Comparison of ENCODE assay signal across 24 cellular contexts in the genomic region with DNA sequence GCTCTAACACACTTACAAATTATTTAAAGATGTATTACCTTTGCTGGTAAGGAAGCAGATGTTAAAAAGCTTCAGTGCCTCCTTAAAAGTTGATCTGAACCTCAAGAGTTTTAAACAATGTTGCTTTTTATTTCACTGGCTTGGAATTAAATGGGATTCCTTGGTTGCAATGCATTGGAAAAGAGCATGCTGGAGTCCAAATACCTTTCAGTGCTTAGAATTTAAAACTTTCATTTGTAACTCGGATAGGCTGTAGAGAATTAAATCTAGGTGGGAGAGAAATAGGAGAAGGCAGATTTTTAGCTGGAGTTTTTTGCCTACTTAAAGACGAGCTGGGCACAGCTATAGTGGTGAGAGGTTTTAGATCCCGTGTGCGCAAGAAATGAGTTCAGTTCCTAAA.
DNase-seq lines count a peak whose midpoint lies in the region; ATAC-seq and TF ChIP-seq lines count a peak whose summit lies in the region.
"Had no signal": no experiment of that assay in that cellular context is flagged by ENCODE, and none has a peak within 500 bp of the region (broad histone marks: within the 10 kb centered on the region; RNA-seq: fewer than 3 reads in every experiment).

No MANE protein-coding gene starts in this region.

- peak overlapping the region; percentile 32; the same call in 1 of the 2 replicates for H3K4me2 ChIP-seq in OCI-LY7 (ENCODE audit: low read length)
- H3K4me2 ChIP-seq in neural progenitor cell, result peak overlapping the region; percentile 36
- H3K4me2 ChIP-seq: BLaER1 treated with 17β-estradiol and CSF1 and Interleukin-3, amounts not matched to agents 10 nM and 100 nM had no signal

- H3K36me3 ChIP-seq in OCI-LY7 (ENCODE audit: insufficient read depth, low read length) (no peaks in the 10 kb centered on the region), neural progenitor cell (no peaks in the 10 kb centered on the region)
- H3K36me3 ChIP-seq: BLaER1 treated with 17β-estradiol and CSF1 and Interleukin-3, amounts not matched to agents 10 nM and 100 nM; breast epithelium; MG63 had no signal

- no peaks in the 10 kb centered on the region for H3K9me3 Mint-ChIP-seq in neural progenitor cell
- H3K9me3 Mint-ChIP-seq in activated CD8-positive, alpha-beta T cell treated with anti-CD3 and anti-CD28 coated beads for 36 hours, result peaks cover 2% of the 10 kb centered on the region
- H3K9me3 Mint-ChIP-seq: activated T-cell treated with anti-CD3 and anti-CD28 coated beads, Interleukin-2, amount 50 U/mL, for 4 hours; T-helper 2 cell treated with Interferon-gamma antibody and Interleukin-4, amounts not matched to agents 5 μg/mL and 100 μg/mL, for 36 hours had no signal

- H3K4me3 ChIP-seq in AG10803 (ENCODE audit: low read length) (no peak overlapping the region), OCI-LY7 (ENCODE audit: low read depth, low read length, poor library complexity, severe bottlenecking) (no peak overlapping the region), neural progenitor cell (no peak overlapping the region)
- H3K4me3 ChIP-seq: BLaER1 treated with 17β-estradiol and CSF1 and Interleukin-3, amounts not matched to agents 10 nM and 100 nM; breast epithelium; MG63 had no signal

- intact Hi-C loops in OCI-LY7 (cut with micrococcal nuclease; ENCODE audit: unreplicated experiment) (no loop called here), head of caudate nucleus (cut with DNase I) (no loop called here)
- intact Hi-C loops in activated CD8-positive, alpha-beta T cell treated with anti-CD3 and anti-CD28 coated beads for 36 hours (cut with micrococcal nuclease), result no loop called here

- POLR2A ChIA-PET in OCI-LY7 (lab: Charles Lee), result interaction anchor here (1.1 to 7.3 kb wide), 5 partner anchors 10 to 65 kb away, joined by 3 to 109 read pairs (median 5); no protein-coding TSS in a partner anchor
- POLR2A ChIA-PET in activated CD8-positive, alpha-beta T cell treated with anti-CD3 and anti-CD28 coated beads for 36 hours (lab: Charles Lee), result no interaction called here

- no peaks in the 10 kb centered on the region for H3K79me2 ChIP-seq in OCI-LY7 (ENCODE audit: insufficient read depth, low read depth, low read length)
- H3K79me2 ChIP-seq in neural progenitor cell (ENCODE audit: low read depth), result no peaks in the 10 kb centered on the region

- no peaks in the 10 kb centered on the region for H3K9me2 ChIP-seq in OCI-LY7 (ENCODE audit: insufficient read depth, low read length)

- H3K9ac ChIP-seq in neural progenitor cell, result no peak overlapping the region
- H3K9ac ChIP-seq: BLaER1 treated with 17β-estradiol and CSF1 and Interleukin-3, amounts not matched to agents 10 nM and 100 nM had no signal

- H4K20me1 ChIP-seq in OCI-LY7 (ENCODE audit: insufficient read depth, low read length) (no peaks in the 10 kb centered on the region), neural progenitor cell (ENCODE audit: low read depth) (no peaks in the 10 kb centered on the region)
- H4K20me1 ChIP-seq: BLaER1 treated with 17β-estradiol and CSF1 and Interleukin-3, amounts not matched to agents 10 nM and 100 nM had no signal

- no peak for ATAC-seq in activated CD8-positive, alpha-beta T cell treated with anti-CD3 and anti-CD28 coated beads for 36 hours
- ATAC-seq: activated T-cell treated with anti-CD3 and anti-CD28 coated beads, Interleukin-2, amount 50 U/mL, for 4 hours; HCT116 had no signal

- H3F3A ChIP-seq in neural progenitor cell (ENCODE audit: low read depth), result no peaks in the 10 kb centered on the region

- H3K27me3 ChIP-seq in neural progenitor cell, result no peaks in the 10 kb centered on the region
- H3K27me3 ChIP-seq: BLaER1 treated with 17β-estradiol and CSF1 and Interleukin-3, amounts not matched to agents 10 nM and 100 nM; breast epithelium; MG63 had no signal

- H3K27ac Mint-ChIP-seq in neural progenitor cell, result peak overlapping the region; percentile 44
- no peak overlapping the region for H3K27ac Mint-ChIP-seq in activated CD8-positive, alpha-beta T cell treated with anti-CD3 and anti-CD28 coated beads for 36 hours
- H3K27ac Mint-ChIP-seq: stimulated activated naive CD8-positive, alpha-beta T cell treated with anti-CD3 and anti-CD28 coated beads, Interleukin-15, Interleukin-2, amounts not matched to agents 100 ng/mL and 50 ng/mL, for 24 hours; T-helper 2 cell treated with Interferon-gamma antibody and Interleukin-4, amounts not matched to agents 5 μg/mL and 100 μg/mL, for 36 hours had no signal

- H3K4me1 ChIP-seq in OCI-LY7 (ENCODE audit: insufficient read depth, low read length, poor library complexity, severe bottlenecking), result peaks cover 26% of the 10 kb centered on the region
- peaks cover 21% of the 10 kb centered on the region for H3K4me1 ChIP-seq in neural progenitor cell
- H3K4me1 ChIP-seq: breast epithelium had no signal

- H2AFZ ChIP-seq in OCI-LY7 (ENCODE audit: low read length) (peak overlapping the region; percentile 85), neural progenitor cell (replicated peaks) (no peak overlapping the region)

- TF ChIP-seq CTCF in AG10803 (conservative IDR thresholded peaks at IDR 0.05; ENCODE audit: low read length) (no peak), OCI-LY7 (conservative IDR thresholded peaks at IDR 0.05; ENCODE audit: low read length) (no peak), neural progenitor cell (IDR thresholded peaks at IDR 0.05) (no peak)
- TF ChIP-seq CTCF in activated CD8-positive, alpha-beta T cell treated with anti-CD3 and anti-CD28 coated beads for 36 hours (IDR thresholded peaks at IDR 0.05), result no peak

- peak; percentile 12 for DNase-seq in AG10803 (ENCODE audit: low read depth)
- no peak for DNase-seq in OCI-LY7 (ENCODE audit: low spot score)
- DNase-seq in fibroblast of peridontal ligament (ENCODE audit: extremely low read depth), result peak; percentile 47
- DNase-seq in neural progenitor cell (ENCODE audit: low spot score), result no peak
- no peak for DNase-seq in RPMI8226
- DNase-seq in activated CD8-positive, alpha-beta T cell treated with anti-CD3 and anti-CD28 coated beads for 36 hours, result no peak
- no peak for DNase-seq in head of caudate nucleus
- DNase-seq: activated CD4-positive, alpha-beta T cell treated with anti-CD3 and anti-CD28 coated beads for 48 hours; activated T-cell treated with anti-CD3 and anti-CD28 coated beads, Interleukin-2, amount 50 U/mL, for 4 hours; COR-L47; effector CD8-positive, alpha-beta T cell; mesendoderm; MG63; NCI-H1930; NCI-H345; NCI-H774; small intestine had no signal

- no peaks in the 10 kb centered on the region for H3K9me3 ChIP-seq in OCI-LY7 (ENCODE audit: low read length)
- no peaks in the 10 kb centered on the region for H3K9me3 ChIP-seq in neural progenitor cell (ENCODE audit: low read depth)
- H3K9me3 ChIP-seq: BLaER1 treated with 17β-estradiol and CSF1 and Interleukin-3, amounts not matched to agents 10 nM and 100 nM; breast epithelium; MG63 had no signal

- CTCF ChIA-PET in OCI-LY7 (lab: Charles Lee; ENCODE audit: unreplicated experiment), result no interaction called here
- CTCF ChIA-PET in activated CD8-positive, alpha-beta T cell treated with anti-CD3 and anti-CD28 coated beads for 36 hours (lab: Charles Lee), result no interaction called here

- no peaks in the 10 kb centered on the region for H3K36me3 Mint-ChIP-seq in neural progenitor cell
- no peaks in the 10 kb centered on the region for H3K36me3 Mint-ChIP-seq in activated CD8-positive, alpha-beta T cell treated with anti-CD3 and anti-CD28 coated beads for 36 hours (ENCODE audit: low read depth)

- BruUV-seq in OCI-LY7 (replicated peaks; lab: Mats Ljungman, UMichigan), result no TSS peak

- peaks cover 30% of the 10 kb centered on the region for H3K4me1 Mint-ChIP-seq in neural progenitor cell
- H3K4me1 Mint-ChIP-seq in activated CD8-positive, alpha-beta T cell treated with anti-CD3 and anti-CD28 coated beads for 36 hours (ENCODE audit: low read depth), result no peaks in the 10 kb centered on the region

- H3K27ac ChIP-seq in OCI-LY7 (ENCODE audit: low read depth, low read length, poor library complexity, severe bottlenecking) (no peak overlapping the region), neural progenitor cell (no peak overlapping the region)
- H3K27ac ChIP-seq: BLaER1 treated with 17β-estradiol and CSF1 and Interleukin-3, amounts not matched to agents 10 nM and 100 nM; epithelial cell of prostate; VCaP had no signal

- peak overlapping the region; percentile 31 for H3K4me3 Mint-ChIP-seq in neural progenitor cell
- H3K4me3 Mint-ChIP-seq in activated CD8-positive, alpha-beta T cell treated with anti-CD3 and anti-CD28 coated beads for 36 hours, result no peak overlapping the region
- H3K4me3 Mint-ChIP-seq: activated T-cell treated with anti-CD3 and anti-CD28 coated beads, Interleukin-2, amount 50 U/mL, for 4 hours; stimulated activated naive CD8-positive, alpha-beta T cell treated with anti-CD3 and anti-CD28 coated beads, Interleukin-15, Interleukin-2, amounts not matched to agents 100 ng/mL and 50 ng/mL, for 24 hours; T-helper 2 cell treated with Interferon-gamma antibody and Interleukin-4, amounts not matched to agents 5 μg/mL and 100 μg/mL, for 36 hours had no signal

- no peaks in the 10 kb centered on the region for H3K27me3 Mint-ChIP-seq in neural progenitor cell (ENCODE audit: insufficient read depth, low read depth)
- H3K27me3 Mint-ChIP-seq in activated CD8-positive, alpha-beta T cell treated with anti-CD3 and anti-CD28 coated beads for 36 hours, result no peaks in the 10 kb centered on the region
- H3K27me3 Mint-ChIP-seq: stimulated activated naive CD8-positive, alpha-beta T cell treated with anti-CD3 and anti-CD28 coated beads, Interleukin-15, Interleukin-2, amounts not matched to agents 100 ng/mL and 50 ng/mL, for 24 hours had no signal

Comparison
In these comparisons a context has a peak if more than half of its experiments do, and no peak if none do; other contexts are left out.
1. DNase-seq: peak in AG10803 (single experiment) and fibroblast of peridontal ligament (single experiment); none in OCI-LY7 (single experiment), neural progenitor cell (single experiment), RPMI8226 (single experiment), activated CD8-positive, alpha-beta T cell treated with anti-CD3 and anti-CD28 coated beads for 36 hours (single experiment) and head of caudate nucleus (0 of 42).